In the genomic region with DNA sequence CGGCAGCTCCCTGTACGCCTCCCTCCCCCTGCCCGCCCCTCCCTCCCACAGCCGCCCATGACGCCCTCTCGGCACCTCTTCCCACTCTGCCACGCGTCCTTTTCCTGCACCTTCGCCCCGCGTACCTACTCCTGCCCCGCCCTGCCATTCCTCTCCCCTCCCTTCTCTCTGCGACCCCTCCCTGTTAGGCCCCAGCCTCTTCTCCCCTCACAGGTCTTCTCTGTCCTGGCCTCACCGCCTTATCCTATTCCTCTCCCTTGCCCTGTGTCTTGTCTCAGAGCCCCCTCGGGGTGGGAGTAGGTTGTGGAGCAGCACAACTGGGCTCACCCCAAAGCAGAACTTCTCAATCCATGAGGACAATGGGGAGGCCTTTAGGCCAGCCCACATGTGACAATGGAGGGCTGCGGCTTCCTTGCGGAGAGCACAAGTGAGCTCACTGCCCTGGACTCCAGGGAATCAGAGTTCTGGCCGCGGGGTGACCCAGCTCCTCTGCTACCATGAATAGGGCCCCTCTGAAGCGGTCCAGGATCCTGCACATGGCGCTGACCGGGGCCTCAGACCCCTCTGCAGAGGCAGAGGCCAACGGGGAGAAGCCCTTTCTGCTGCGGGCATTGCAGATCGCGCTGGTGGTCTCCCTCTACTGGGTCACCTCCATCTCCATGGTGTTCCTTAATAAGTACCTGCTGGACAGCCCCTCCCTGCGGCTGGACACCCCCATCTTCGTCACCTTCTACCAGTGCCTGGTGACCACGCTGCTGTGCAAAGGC, we compare ENCODE assay signal across 8 cellular contexts. TPM values are rescaled to one million over a fixed set of nuclear protein-coding genes. Genes with fewer than 3 reads are reported as not detected.
DNase-seq lines count a peak whose midpoint lies in the region; ATAC-seq and TF ChIP-seq lines count a peak whose summit lies in the region.

No MANE protein-coding gene starts in this region.

- no peaks in the 10 kb centered on the region for H3K9me3 ChIP-seq in ascending aorta
- H3K9me3 ChIP-seq in iPS-15b (ENCODE audit: control insufficient read depth, insufficient read depth, low read length) = no peaks in the 10 kb centered on the region

- peak overlapping the region; percentile 84 to 90 for H3K27ac ChIP-seq in ascending aorta

- H3K4me1 ChIP-seq in ascending aorta = peaks cover 9 to 29% of the 10 kb centered on the region in 2 donors
- H3K4me1 ChIP-seq in iPS-15b (ENCODE audit: control insufficient read depth, insufficient read depth, low read length) = peaks cover 8% of the 10 kb centered on the region

- H3K4me3 ChIP-seq in ascending aorta = peak overlapping the region; percentile 89 to 99
- peak overlapping the region; percentile 64 for H3K4me3 ChIP-seq in iPS-15b (ENCODE audit: low read depth, low read length)
- H3K4me3 ChIP-seq in skeletal muscle cell (ENCODE audit: low read depth, low read length) = peak overlapping the region; percentile 82

- H3K27me3 ChIP-seq in ascending aorta (no peaks in the 10 kb centered on the region), iPS-15b (ENCODE audit: control insufficient read depth, insufficient read depth, low read length) (peaks cover 26% of the 10 kb centered on the region)

- DNase-seq in DMS 273 (lab: John Stamatoyannopoulos, UW; ENCODE audit: unreplicated experiment) (peak; percentile 45), DMS 273 treated with DMSO at 0.1 percent for 48 hours (lab: John Stamatoyannopoulos, UW) (no peak), M059J (ENCODE audit: low read depth) (peak; percentile 78), ascending aorta (ENCODE audit: low spot score in 2 of 2) (peak in 1 of 2 donors; percentile 74), skeletal muscle cell (ENCODE audit: low read depth) (peak; percentile 36), NCI-H446 treated with DMSO at 0.1 percent for 48 hours (lab: John Stamatoyannopoulos, UW) (no peak)

- peak; percentile 26 for ATAC-seq in GM21825 (IDR thresholded peaks at IDR 0.05; ENCODE audit: unreplicated experiment)

- intact Hi-C loops in ascending aorta (cut with DNase I) = loop anchor here (1.0 to 10.0 kb wide), 4 partner anchors 35 to 861 kb away; a partner anchor contains a TSS

- TF ChIP-seq CTCF in ascending aorta (IDR thresholded peaks at IDR 0.05) = no peak

- peak overlapping the region; percentile 70 for H3K9ac ChIP-seq in iPS-15b (ENCODE audit: low read depth, low read length)

- H3K36me3 ChIP-seq in ascending aorta (peaks cover 1 to 11% of the 10 kb centered on the region in 2 donors), iPS-15b (ENCODE audit: control insufficient read depth, insufficient read depth, low read length) (peaks cover 6% of the 10 kb centered on the region)

RNA-seq across cellular contexts. Expression of a gene that starts 0.5 kb away (rescaled TPM):
- total RNA-seq in M059J (2014; rRNA removed; shearing (Covaris generic)) = 10.2 and 11.0 TPM in 2 replicates
- total RNA-seq in ascending aorta = 47.7 TPM

RNA-seq across cellular contexts. Expression of a gene that starts 41.8 kb away (rescaled TPM):
- 3.1 and 6.1 TPM in 2 replicates for total RNA-seq in M059J (2014; rRNA removed; shearing (Covaris generic))
- total RNA-seq in ascending aorta = 29.6 TPM

Comparison
In these comparisons a context has a peak if more than half of its experiments do, and no peak if none do; other contexts are left out.
1. DNase-seq: peak in DMS 273 (single experiment), M059J (single experiment) and skeletal muscle cell (single experiment); none in DMS 273 treated with DMSO at 0.1 percent for 48 hours (single experiment) and NCI-H446 treated with DMSO at 0.1 percent for 48 hours (single experiment).
2. Peak in every context shown above with its lines, with median percentiles within 50 percentile points of each other: H3K4me3 ChIP-seq.